In genomic region chr1:205791568-205792180, GRCh38 we compare ENCODE assay signal across 8 cellular contexts. TPM values are rescaled to one million over a fixed set of nuclear protein-coding genes. Genes with fewer than 3 reads are reported as not detected.
A peak's percentile ranks its signal among the peaks of the same experiment; 100 is the strongest.
DNase-seq lines count a peak whose midpoint lies in the region; ATAC-seq and TF ChIP-seq lines count a peak whose summit lies in the region.

No MANE protein-coding gene starts in this region.

- H3K27me3 ChIP-seq in dorsolateral prefrontal cortex: no peaks in the 10 kb centered on the region

- intact Hi-C loops in dorsolateral prefrontal cortex (cut with DNase I): loop anchor here (2.0 to 10.0 kb wide), 7 partner anchors 51 to 323 kb away; partner anchors contain the start of gene AVPR1B (in 1 of the 2)

- TF ChIP-seq CTCF in HFFc6 (IDR thresholded peaks at IDR 0.05) (peak; percentile 82), dorsolateral prefrontal cortex (IDR thresholded peaks at IDR 0.05 in 54 of 56, conservative IDR thresholded peaks at IDR 0.05 in 2 of 56; ENCODE audit: low read depth in 1 of 56, partially characterized antibody in 56 of 56) (peak; percentile 38 to 93 (median 83))

- H3K9me3 Mint-ChIP-seq in HFFc6: no peaks in the 10 kb centered on the region
- no peaks in the 10 kb centered on the region for H3K9me3 Mint-ChIP-seq in memory B cell

- peak overlapping the region in 44 of 59 donors; percentile 9 to 82 (median 56) for H3K27ac ChIP-seq in dorsolateral prefrontal cortex

- peaks cover 13% of the 10 kb centered on the region for H3K4me1 Mint-ChIP-seq in HFFc6 (ENCODE audit: low read depth)
- H3K4me1 Mint-ChIP-seq in memory B cell: peaks cover 25% of the 10 kb centered on the region

- peaks cover 6% of the 10 kb centered on the region for H3K27me3 Mint-ChIP-seq in HFFc6 (ENCODE audit: insufficient read depth)
- no peaks in the 10 kb centered on the region for H3K27me3 Mint-ChIP-seq in memory B cell

- H3K27ac Mint-ChIP-seq in HFFc6 (no peak overlapping the region; the same call in 1 of the 2 replicates), memory B cell (no peak overlapping the region)

- H3K4me3 Mint-ChIP-seq in HFFc6 (no peak overlapping the region), memory B cell (no peak overlapping the region)

- H3K36me3 Mint-ChIP-seq in HFFc6 (ENCODE audit: low read depth): peaks cover 15% of the 10 kb centered on the region; the same call in 1 of the 2 replicates
- peaks cover 20% of the 10 kb centered on the region for H3K36me3 Mint-ChIP-seq in memory B cell

- peak; percentile 57 for DNase-seq in DMS153 treated with DMSO at 0.1 percent for 48 hours (lab: John Stamatoyannopoulos, UW; ENCODE audit: unreplicated experiment)
- peak; percentile 44 for DNase-seq in HFFc6
- peak; percentile 46 for DNase-seq in NCI-H2171 treated with DMSO at 0.1 percent for 48 hours (lab: John Stamatoyannopoulos, UW)
- peak; percentile 49 for DNase-seq in activated CD4-positive, alpha-beta T cell treated with anti-CD3 and anti-CD28 coated beads for 1 hour
- peak; percentile 57 to 86 (median 75) for DNase-seq in dorsolateral prefrontal cortex
- DNase-seq in memory B cell (ENCODE audit: low spot score in 2 of 2): peak; percentile 57 to 59
- peak; percentile 46 for DNase-seq in stimulated activated naive CD4-positive, alpha-beta T cell treated with Interleukin-2 at 50 U/mL for 16 hours (lab: John Stamatoyannopoulos, UW)

- peak; percentile 89 for ATAC-seq in memory B cell (ENCODE audit: low read depth)
- no peak for ATAC-seq in HG03571 (IDR thresholded peaks at IDR 0.05; ENCODE audit: unreplicated experiment)

- H3K4me3 ChIP-seq in dorsolateral prefrontal cortex: no peak overlapping the region

RNA-seq across cellular contexts. Expression of gene RAB29, which starts 16.4 kb away (rescaled TPM):
- 10 to 100 TPM; 10.6 to 13.0 (median 11.5) TPM for total RNA-seq in HFFc6 (2021; fragmentation: NEBNext Ultra II Directional; extraction: Animal tissue kit (Norgen Biotek cat#: 25700))
- 10 to 100 TPM; 12.4 to 41.9 (median 21.6) TPM for total RNA-seq in dorsolateral prefrontal cortex

RNA-seq across cellular contexts. Expression of gene SLC41A1, which starts 21.3 kb away (rescaled TPM):
- total RNA-seq in HFFc6 (2021; fragmentation: NEBNext Ultra II Directional; extraction: Animal tissue kit (Norgen Biotek cat#: 25700)): 10 to 100 TPM; 31.6 to 39.8 (median 35.5) TPM
- 10 to 100 TPM; 27.3 to 87.8 (median 42.5) TPM for total RNA-seq in dorsolateral prefrontal cortex

RNA-seq across cellular contexts. Expression of gene NUCKS1, which starts 41.7 kb away (rescaled TPM):
- total RNA-seq in HFFc6 (2021; fragmentation: NEBNext Ultra II Directional; extraction: Animal tissue kit (Norgen Biotek cat#: 25700)): 100 to 1,000 TPM; 187 to 259 (median 222) TPM
- 100 to 1,000 TPM; 124 to 316 (median 225) TPM for total RNA-seq in dorsolateral prefrontal cortex

RNA-seq across cellular contexts. Expression of gene PM20D1, which starts 58.3 kb away (rescaled TPM):
- not detected for total RNA-seq in HFFc6 (2021; fragmentation: NEBNext Ultra II Directional; extraction: Animal tissue kit (Norgen Biotek cat#: 25700))
- 1 to 10 TPM in 8 of 120 experiments, under 1 TPM in 64, not detected in 48; 0.22 to 1.7 (median 0.52) TPM for total RNA-seq in dorsolateral prefrontal cortex
